In the genomic region with DNA sequence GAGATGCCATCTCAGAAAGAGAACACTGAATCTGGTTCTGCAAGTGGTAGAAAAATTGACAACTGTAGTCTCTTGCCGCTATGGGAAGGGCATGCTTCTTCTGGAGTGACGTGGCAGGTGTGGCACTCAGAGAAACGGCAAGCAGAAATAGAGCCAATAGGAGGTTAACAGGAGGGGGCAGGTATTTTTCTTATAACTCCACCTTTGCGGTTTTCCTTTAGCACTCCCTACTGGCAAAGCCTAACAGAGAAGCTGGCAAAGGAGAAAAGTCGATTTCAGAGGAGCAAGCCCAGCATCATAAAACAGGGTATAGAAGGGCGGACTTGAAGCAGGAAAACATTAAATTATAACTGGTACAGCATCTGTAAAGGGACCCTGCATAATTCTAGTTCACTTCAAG, we compare ENCODE assay signal across 2 cellular contexts.
TF ChIP-seq lines count a peak whose summit lies in the region.

No MANE protein-coding gene starts in this region.

TF ChIP-seq in WTC11, 78 proteins besides CTCF, POLR2A, EP300 and RAD21 (continued from another document):
- TF ChIP-seq, protein P1, sequence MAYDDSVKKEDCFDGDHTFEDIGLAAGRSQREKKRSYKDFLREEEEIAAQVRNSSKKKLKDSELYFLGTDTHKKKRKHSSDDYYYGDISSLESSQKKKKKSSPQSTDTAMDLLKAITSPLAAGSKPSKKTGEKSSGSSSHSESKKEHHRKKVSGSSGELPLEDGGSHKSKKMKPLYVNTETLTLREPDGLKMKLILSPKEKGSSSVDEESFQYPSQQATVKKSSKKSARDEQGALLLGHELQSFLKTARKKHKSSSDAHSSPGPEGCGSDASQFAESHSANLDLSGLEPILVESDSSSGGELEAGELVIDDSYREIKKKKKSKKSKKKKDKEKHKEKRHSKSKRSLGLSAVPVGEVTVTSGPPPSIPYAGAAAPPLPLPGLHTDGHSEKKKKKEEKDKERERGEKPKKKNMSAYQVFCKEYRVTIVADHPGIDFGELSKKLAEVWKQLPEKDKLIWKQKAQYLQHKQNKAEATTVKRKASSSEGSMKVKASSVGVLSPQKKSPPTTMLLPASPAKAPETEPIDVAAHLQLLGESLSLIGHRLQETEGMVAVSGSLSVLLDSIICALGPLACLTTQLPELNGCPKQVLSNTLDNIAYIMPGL (CRISPR knock-in tag; IDR thresholded peaks at IDR 0.05): no peak
- no peak for TF ChIP-seq ZNF416 (CRISPR knock-in tag; IDR thresholded peaks at IDR 0.05)
- no peak for TF ChIP-seq NFYB (CRISPR knock-in tag; conservative IDR thresholded peaks at IDR 0.05; ENCODE audit: low read depth)
TF ChIP-seq in WTC11: peak in this region for 0.

TF ChIP-seq in HEK293T, 16 proteins besides CTCF, POLR2A, EP300 and RAD21 (continued from another document):
- TF ChIP-seq FOXA1 (IDR thresholded peaks at IDR 0.05) (no peak), FOXM1 (IDR thresholded peaks at IDR 0.05; ENCODE audit: borderline replicate concordance) (no peak), L3MBTL2 (conservative IDR thresholded peaks at IDR 0.05) (no peak), BHLHE40 (IDR thresholded peaks at IDR 0.05; ENCODE audit: borderline replicate concordance) (no peak), NFRKB (IDR thresholded peaks at IDR 0.05) (no peak), CTBP1 (IDR thresholded peaks at IDR 0.05; ENCODE audit: borderline replicate concordance) (no peak)
